ENCODE assay signal across 1 cellular context in the genomic region with DNA sequence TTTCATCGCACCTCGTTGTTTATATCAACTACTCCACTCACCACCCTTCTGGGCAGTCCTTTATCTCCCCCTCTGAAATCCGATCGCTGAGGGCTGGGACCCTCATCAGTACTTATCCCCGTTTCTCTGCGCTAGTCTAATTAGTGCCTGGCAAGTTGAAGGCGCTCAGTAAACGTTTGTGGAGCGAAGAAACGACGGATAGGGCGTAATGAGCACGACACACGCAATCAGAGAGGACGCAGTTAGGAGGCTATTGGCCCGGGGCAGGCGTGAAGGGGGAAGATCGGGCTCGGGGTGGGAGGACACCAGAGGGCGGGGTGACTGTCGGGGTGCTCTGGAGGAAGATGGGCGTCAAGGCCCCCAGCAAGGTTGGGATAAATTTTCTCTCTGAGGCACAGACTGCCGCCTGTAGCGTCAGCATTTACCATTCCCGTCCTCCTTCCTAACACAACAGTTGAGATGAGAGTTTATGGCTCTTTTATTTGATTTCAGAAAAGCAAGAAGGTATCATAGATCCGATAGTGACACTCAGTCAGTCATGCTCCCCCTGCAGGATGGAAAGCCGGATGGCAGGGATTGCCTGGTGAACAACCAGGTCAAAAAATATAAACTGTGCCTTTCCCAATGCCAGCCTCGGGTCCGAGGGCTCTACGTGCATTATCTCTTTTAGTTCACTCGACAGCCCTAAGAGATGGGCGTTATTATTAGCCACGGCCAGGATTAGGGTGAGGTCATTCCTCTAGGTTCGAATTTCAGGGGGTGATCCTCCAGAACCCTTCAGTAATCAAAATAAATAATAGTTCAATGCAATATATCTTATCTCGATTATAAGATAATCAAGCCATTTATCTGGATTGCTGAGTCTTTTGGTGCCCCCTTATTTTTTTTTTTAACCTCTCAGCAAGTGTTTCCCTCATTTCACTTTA.
TF ChIP-seq lines count a peak whose summit lies in the region.

No MANE protein-coding gene starts in this region.

TF ChIP-seq in HEK293, 187 proteins besides CTCF, POLR2A, EP300 and RAD21 (continued from another document and continues in another):
- TF ChIP-seq ZBTB26 (tag by site-specific recombination; optimal IDR thresholded peaks at IDR 0.05): no peak
- peak; percentile 48; the same call in 1 of the 2 replicates for TF ChIP-seq KLF17 (tag by site-specific recombination; IDR thresholded peaks at IDR 0.05)
- no peak for TF ChIP-seq ZNF266 (tag by site-specific recombination; IDR thresholded peaks at IDR 0.05; ENCODE audit: low read depth)
- TF ChIP-seq ZBTB49 (tag by site-specific recombination; IDR thresholded peaks at IDR 0.05; ENCODE audit: low read depth): no peak
- peak; percentile 26; the same call in 1 of the 2 replicates for TF ChIP-seq HOXD13 (CRISPR knock-in tag; IDR thresholded peaks at IDR 0.05; ENCODE audit: borderline replicate concordance)
- peak; percentile 86 for TF ChIP-seq ZNF335 (tag by site-specific recombination; conservative IDR thresholded peaks at IDR 0.05)
- peak; percentile 42; the same call in 1 of the 2 replicates for TF ChIP-seq KLF16 (tag by site-specific recombination; IDR thresholded peaks at IDR 0.05)
- peak; percentile 58; the same call in 1 of the 2 replicates for TF ChIP-seq ZNF76 (tag by site-specific recombination; IDR thresholded peaks at IDR 0.05; ENCODE audit: borderline replicate concordance, low read depth)
- TF ChIP-seq, protein P1, sequence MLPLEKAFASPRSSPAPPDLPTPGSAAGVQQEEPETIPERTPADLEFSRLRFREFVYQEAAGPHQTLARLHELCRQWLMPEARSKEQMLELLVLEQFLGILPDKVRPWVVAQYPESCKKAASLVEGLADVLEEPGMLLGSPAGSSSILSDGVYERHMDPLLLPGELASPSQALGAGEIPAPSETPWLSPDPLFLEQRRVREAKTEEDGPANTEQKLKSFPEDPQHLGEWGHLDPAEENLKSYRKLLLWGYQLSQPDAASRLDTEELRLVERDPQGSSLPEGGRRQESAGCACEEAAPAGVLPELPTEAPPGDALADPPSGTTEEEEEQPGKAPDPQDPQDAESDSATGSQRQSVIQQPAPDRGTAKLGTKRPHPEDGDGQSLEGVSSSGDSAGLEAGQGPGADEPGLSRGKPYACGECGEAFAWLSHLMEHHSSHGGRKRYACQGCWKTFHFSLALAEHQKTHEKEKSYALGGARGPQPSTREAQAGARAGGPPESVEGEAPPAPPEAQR (tag by site-specific recombination; IDR thresholded peaks at IDR 0.05): no peak
- no peak for TF ChIP-seq MYNN (tag by site-specific recombination; IDR thresholded peaks at IDR 0.05; ENCODE audit: borderline replicate concordance)
- 0 out of 2 replicates have a peak, but pooled peaks have one; percentile 5 for TF ChIP-seq IKZF3 (tag by site-specific recombination; IDR thresholded peaks at IDR 0.05)
- peak; percentile 83 for TF ChIP-seq ZBTB20 (tag by site-specific recombination; IDR thresholded peaks at IDR 0.05)
- no peak for TF ChIP-seq ZNF701 (tag by site-specific recombination; IDR thresholded peaks at IDR 0.05)
- TF ChIP-seq BCL11B (tag by site-specific recombination; IDR thresholded peaks at IDR 0.05; ENCODE audit: low read depth): no peak
- TF ChIP-seq ZNF544 (tag by site-specific recombination; IDR thresholded peaks at IDR 0.05): no peak
- TF ChIP-seq, protein P2, sequence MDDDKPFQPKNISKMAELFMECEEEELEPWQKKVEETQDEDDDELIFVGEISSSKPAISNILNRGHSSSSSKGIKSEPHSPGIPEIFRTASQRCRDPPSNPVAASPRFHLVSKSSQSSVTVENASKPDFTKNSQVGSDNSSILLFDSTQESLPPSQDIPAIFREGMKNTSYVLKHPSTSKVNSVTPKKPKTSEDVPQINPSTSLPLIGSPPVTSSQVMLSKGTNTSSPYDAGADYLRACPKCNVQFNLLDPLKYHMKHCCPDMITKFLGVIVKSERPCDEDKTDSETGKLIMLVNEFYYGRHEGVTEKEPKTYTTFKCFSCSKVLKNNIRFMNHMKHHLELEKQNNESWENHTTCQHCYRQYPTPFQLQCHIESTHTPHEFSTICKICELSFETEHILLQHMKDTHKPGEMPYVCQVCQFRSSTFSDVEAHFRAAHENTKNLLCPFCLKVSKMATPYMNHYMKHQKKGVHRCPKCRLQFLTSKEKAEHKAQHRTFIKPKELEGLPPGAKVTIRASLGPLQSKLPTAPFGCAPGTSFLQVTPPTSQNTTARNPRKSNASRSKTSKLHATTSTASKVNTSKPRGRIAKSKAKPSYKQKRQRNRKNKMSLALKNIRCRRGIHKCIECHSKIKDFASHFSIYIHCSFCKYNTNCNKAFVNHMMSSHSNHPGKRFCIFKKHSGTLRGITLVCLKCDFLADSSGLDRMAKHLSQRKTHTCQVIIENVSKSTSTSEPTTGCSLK (tag by site-specific recombination; IDR thresholded peaks at IDR 0.05): no peak
- TF ChIP-seq BCL11A (tag by site-specific recombination; IDR thresholded peaks at IDR 0.05; ENCODE audit: low read depth): no peak
- no peak for TF ChIP-seq ZNF423 (tag by site-specific recombination; IDR thresholded peaks at IDR 0.05)
- TF ChIP-seq, protein P3, sequence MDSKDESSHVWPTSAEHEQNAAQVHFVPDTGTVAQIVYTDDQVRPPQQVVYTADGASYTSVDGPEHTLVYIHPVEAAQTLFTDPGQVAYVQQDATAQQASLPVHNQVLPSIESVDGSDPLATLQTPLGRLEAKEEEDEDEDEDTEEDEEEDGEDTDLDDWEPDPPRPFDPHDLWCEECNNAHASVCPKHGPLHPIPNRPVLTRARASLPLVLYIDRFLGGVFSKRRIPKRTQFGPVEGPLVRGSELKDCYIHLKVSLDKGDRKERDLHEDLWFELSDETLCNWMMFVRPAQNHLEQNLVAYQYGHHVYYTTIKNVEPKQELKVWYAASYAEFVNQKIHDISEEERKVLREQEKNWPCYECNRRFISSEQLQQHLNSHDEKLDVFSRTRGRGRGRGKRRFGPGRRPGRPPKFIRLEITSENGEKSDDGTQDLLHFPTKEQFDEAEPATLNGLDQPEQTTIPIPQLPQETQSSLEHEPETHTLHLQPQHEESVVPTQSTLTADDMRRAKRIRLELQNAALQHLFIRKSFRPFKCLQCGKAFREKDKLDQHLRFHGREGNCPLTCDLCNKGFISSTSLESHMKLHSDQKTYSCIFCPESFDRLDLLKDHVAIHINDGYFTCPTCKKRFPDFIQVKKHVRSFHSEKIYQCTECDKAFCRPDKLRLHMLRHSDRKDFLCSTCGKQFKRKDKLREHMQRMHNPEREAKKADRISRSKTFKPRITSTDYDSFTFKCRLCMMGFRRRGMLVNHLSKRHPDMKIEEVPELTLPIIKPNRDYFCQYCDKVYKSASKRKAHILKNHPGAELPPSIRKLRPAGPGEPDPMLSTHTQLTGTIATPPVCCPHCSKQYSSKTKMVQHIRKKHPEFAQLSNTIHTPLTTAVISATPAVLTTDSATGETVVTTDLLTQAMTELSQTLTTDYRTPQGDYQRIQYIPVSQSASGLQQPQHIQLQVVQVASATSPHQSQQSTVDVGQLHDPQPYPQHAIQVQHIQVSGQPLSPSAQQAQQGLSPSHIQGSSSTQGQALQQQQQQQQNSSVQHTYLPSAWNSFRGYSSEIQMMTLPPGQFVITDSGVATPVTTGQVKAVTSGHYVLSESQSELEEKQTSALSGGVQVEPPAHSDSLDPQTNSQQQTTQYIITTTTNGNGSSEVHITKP (tag by site-specific recombination; IDR thresholded peaks at IDR 0.05): no peak
- peak; percentile 36; the same call in 1 of the 2 replicates for TF ChIP-seq ZNF24 (tag by site-specific recombination; IDR thresholded peaks at IDR 0.05)
- no peak for TF ChIP-seq ZSCAN23 (tag by site-specific recombination; IDR thresholded peaks at IDR 0.05)
- TF ChIP-seq EGR2 (tag by site-specific recombination; IDR thresholded peaks at IDR 0.05; ENCODE audit: low read depth): peak; percentile 25; the same call in 1 of the 2 replicates
- TF ChIP-seq REPIN1 (tag by site-specific recombination; IDR thresholded peaks at IDR 0.05; ENCODE audit: low read depth): no peak
- TF ChIP-seq ZIC2 (tag by site-specific recombination; IDR thresholded peaks at IDR 0.05): no peak
- TF ChIP-seq GLI2 (tag by site-specific recombination; IDR thresholded peaks at IDR 0.05; ENCODE audit: borderline replicate concordance, low read depth): no peak
- TF ChIP-seq ZNF341 (tag by site-specific recombination; IDR thresholded peaks at IDR 0.05; ENCODE audit: low read depth): peak; percentile 66
- TF ChIP-seq ZSCAN16 (tag by site-specific recombination; IDR thresholded peaks at IDR 0.05): peak; percentile 55
- TF ChIP-seq, protein P4, sequence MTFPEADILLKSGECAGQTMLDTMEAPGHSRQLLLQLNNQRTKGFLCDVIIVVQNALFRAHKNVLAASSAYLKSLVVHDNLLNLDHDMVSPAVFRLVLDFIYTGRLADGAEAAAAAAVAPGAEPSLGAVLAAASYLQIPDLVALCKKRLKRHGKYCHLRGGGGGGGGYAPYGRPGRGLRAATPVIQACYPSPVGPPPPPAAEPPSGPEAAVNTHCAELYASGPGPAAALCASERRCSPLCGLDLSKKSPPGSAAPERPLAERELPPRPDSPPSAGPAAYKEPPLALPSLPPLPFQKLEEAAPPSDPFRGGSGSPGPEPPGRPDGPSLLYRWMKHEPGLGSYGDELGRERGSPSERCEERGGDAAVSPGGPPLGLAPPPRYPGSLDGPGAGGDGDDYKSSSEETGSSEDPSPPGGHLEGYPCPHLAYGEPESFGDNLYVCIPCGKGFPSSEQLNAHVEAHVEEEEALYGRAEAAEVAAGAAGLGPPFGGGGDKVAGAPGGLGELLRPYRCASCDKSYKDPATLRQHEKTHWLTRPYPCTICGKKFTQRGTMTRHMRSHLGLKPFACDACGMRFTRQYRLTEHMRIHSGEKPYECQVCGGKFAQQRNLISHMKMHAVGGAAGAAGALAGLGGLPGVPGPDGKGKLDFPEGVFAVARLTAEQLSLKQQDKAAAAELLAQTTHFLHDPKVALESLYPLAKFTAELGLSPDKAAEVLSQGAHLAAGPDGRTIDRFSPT (tag by site-specific recombination; IDR thresholded peaks at IDR 0.05): no peak
- no peak for TF ChIP-seq SCRT2 (tag by site-specific recombination; IDR thresholded peaks at IDR 0.05)
- 0 out of 2 replicates have a peak, but pooled peaks have one; percentile 12 for TF ChIP-seq ZNF394 (tag by site-specific recombination; IDR thresholded peaks at IDR 0.05; ENCODE audit: borderline replicate concordance)
- peak; percentile 83 for TF ChIP-seq SP2 (tag by site-specific recombination; IDR thresholded peaks at IDR 0.05)
- no peak for TF ChIP-seq ZNF513 (tag by site-specific recombination; IDR thresholded peaks at IDR 0.05)
